Comparison of ENCODE assay signal across 8 cellular contexts in genomic region chr6:166097914-166098522, GRCh38.
A peak's percentile ranks its signal among the peaks of the same experiment; 100 is the strongest.
DNase-seq lines count a peak whose midpoint lies in the region; ATAC-seq and TF ChIP-seq lines count a peak whose summit lies in the region.

No MANE protein-coding gene starts in this region.

- peak in 1 of 2 donors; percentile 77 for ATAC-seq in naive thymus-derived CD8-positive, alpha-beta T cell
- no peak for ATAC-seq in GM21723 (IDR thresholded peaks at IDR 0.05; ENCODE audit: unreplicated experiment)

- H3K4me1 Mint-ChIP-seq in naive thymus-derived CD8-positive, alpha-beta T cell, result peaks cover 0 to 3% (median 2%) of the 10 kb centered on the region in 4 donors
- no peaks in the 10 kb centered on the region for H3K4me1 Mint-ChIP-seq in stimulated activated naive CD8-positive, alpha-beta T cell treated with anti-CD3 and anti-CD28 coated beads, Interleukin-15, Interleukin-2, amounts not matched to agents 100 ng/mL and 50 ng/mL, for 24 hours (ENCODE audit: low read depth)

- DNase-seq in GM10266 (ENCODE audit: extremely low spot score) (peak; percentile 57), HCEC 1CT (peak; percentile 42), NCI-H460 (ENCODE audit: extremely low read depth, low read depth) (peak; percentile 81), activated T-cell treated with anti-CD3 and anti-CD28 coated beads for 24 hours (ENCODE audit: low read depth) (peak; percentile 51), fibroblast of peridontal ligament (ENCODE audit: extremely low read depth) (peak; percentile 43)
- peak in 8 of 10 donors; percentile 12 to 57 (median 41) for DNase-seq in naive thymus-derived CD8-positive, alpha-beta T cell

- H3K4me3 Mint-ChIP-seq in naive thymus-derived CD8-positive, alpha-beta T cell, result peak overlapping the region in 4 of 10 donors; percentile 16 to 63 (median 42)
- peak overlapping the region; percentile 31 for H3K4me3 Mint-ChIP-seq in stimulated activated naive CD8-positive, alpha-beta T cell treated with anti-CD3 and anti-CD28 coated beads, Interleukin-15, Interleukin-2, amounts not matched to agents 100 ng/mL and 50 ng/mL, for 24 hours

- TF ChIP-seq CTCF in GM10266 (IDR thresholded peaks at IDR 0.05; ENCODE audit: control insufficient read depth, insufficient read depth, low read depth, missing control alignments), result peak; percentile 73

- POLR2A ChIA-PET in naive thymus-derived CD8-positive, alpha-beta T cell (lab: Charles Lee), result no interaction called here

- H3K9me3 Mint-ChIP-seq in naive thymus-derived CD8-positive, alpha-beta T cell, result peaks cover 0 to 29% (median 12%) of the 10 kb centered on the region in 9 donors
- H3K9me3 Mint-ChIP-seq in stimulated activated naive CD8-positive, alpha-beta T cell treated with anti-CD3 and anti-CD28 coated beads, Interleukin-15, Interleukin-2, amounts not matched to agents 100 ng/mL and 50 ng/mL, for 24 hours, result peaks cover 8% of the 10 kb centered on the region

- H3K27me3 Mint-ChIP-seq in naive thymus-derived CD8-positive, alpha-beta T cell, result peaks cover 16 to 56% (median 39%) of the 10 kb centered on the region in 5 donors
- H3K27me3 Mint-ChIP-seq in stimulated activated naive CD8-positive, alpha-beta T cell treated with anti-CD3 and anti-CD28 coated beads, Interleukin-15, Interleukin-2, amounts not matched to agents 100 ng/mL and 50 ng/mL, for 24 hours, result peaks cover 52% of the 10 kb centered on the region

- peak overlapping the region in 1 of 10 donors; percentile 82 for H3K27ac Mint-ChIP-seq in naive thymus-derived CD8-positive, alpha-beta T cell
- H3K27ac Mint-ChIP-seq in stimulated activated naive CD8-positive, alpha-beta T cell treated with anti-CD3 and anti-CD28 coated beads, Interleukin-15, Interleukin-2, amounts not matched to agents 100 ng/mL and 50 ng/mL, for 24 hours, result no peak overlapping the region

- peaks cover 0 to 15% (median 3%) of the 10 kb centered on the region in 3 donors for H3K36me3 Mint-ChIP-seq in naive thymus-derived CD8-positive, alpha-beta T cell
- no peaks in the 10 kb centered on the region for H3K36me3 Mint-ChIP-seq in stimulated activated naive CD8-positive, alpha-beta T cell treated with anti-CD3 and anti-CD28 coated beads, Interleukin-15, Interleukin-2, amounts not matched to agents 100 ng/mL and 50 ng/mL, for 24 hours (ENCODE audit: low read depth)
